Comparison of ENCODE assay signal across 31 cellular contexts in the genomic region with DNA sequence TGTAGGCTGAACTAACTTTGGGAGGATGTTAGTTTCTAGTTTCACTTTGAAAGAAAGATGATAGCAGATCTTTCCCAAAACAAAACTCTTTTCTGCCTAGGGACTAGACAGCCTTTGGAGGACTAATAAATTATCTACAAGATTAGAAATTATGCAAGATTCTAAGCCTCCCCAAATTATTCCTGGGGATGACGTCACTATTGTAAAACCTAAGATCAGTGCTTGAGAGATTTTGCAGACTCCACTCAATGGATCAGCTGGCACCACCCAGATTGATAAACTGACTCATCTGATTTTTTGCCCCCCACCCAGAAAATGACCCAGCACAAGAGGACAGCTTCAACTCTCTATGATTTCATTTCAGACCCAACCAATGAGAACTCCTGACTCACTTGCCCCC.
"Had no signal": no experiment of that assay in that cellular context is flagged by ENCODE, and none has a peak within 500 bp of the region (broad histone marks: within the 10 kb centered on the region; RNA-seq: fewer than 3 reads in every experiment).

No MANE protein-coding gene starts in this region.

- H3K4me1 ChIP-seq: neural progenitor cell, parathyroid adenoma, psoas muscle, spleen, stomach, thyroid gland, tibial nerve, upper lobe of left lung, vagina had no signal

- H2AFZ ChIP-seq: neural progenitor cell, parathyroid adenoma had no signal

- H3K79me2 ChIP-seq: parathyroid adenoma had no signal

- H3K4me2 ChIP-seq: neural progenitor cell, smooth muscle cell had no signal

- H3K36me3 ChIP-seq: neural progenitor cell, ovary, spleen, stomach, thoracic aorta, thyroid gland, tibial nerve, upper lobe of left lung, vagina had no signal

- DNase-seq: naive B cell; naive thymus-derived CD8-positive, alpha-beta T cell; occipital lobe; ovary; posterior cingulate gyrus; psoas muscle; right cardiac atrium; spleen; stimulated activated CD4-positive, alpha-beta T cell treated with anti-CD3 and anti-CD28 coated beads, Interleukin-12 subunit alpha, Interleukin-12 subunit beta, amount 100 ng/mL, for 4 hours; stimulated activated CD4-positive, alpha-beta T cell treated with anti-CD3 and anti-CD28 coated beads, Interleukin-1b, Interleukin-23, amount 100 ng/mL, for 48 hours; stimulated activated CD4-positive, alpha-beta T cell treated with anti-CD3 and anti-CD28 coated beads, Interleukin-4, amount 100 ng/mL, for 1 hour; stimulated activated CD4-positive, alpha-beta T cell treated with anti-CD3 and anti-CD28 coated beads, Interleukin-4, amount 100 ng/mL, for 4 hours; stimulated activated CD8-positive, alpha-beta memory T cell treated with anti-CD3 and anti-CD28 coated beads, Interleukin-4, amount 100 ng/mL, for 48 hours; stimulated activated naive CD4-positive, alpha-beta T cell; stomach; thyroid gland; trophoblast cell; upper lobe of left lung had no signal

- H3K9me3 Mint-ChIP-seq: natural killer cell treated with Interleukin-12 subunit alpha and Interleukin-12 subunit beta and Interleukin-15 and Interleukin-18, amount 100 ng/mL, for 72 hours; stimulated activated memory B cell treated with anti-CD40 and anti-IgM and Interleukin-4, amounts not matched to agents 10 μg/mL and 1 μg/mL and 100 μg/mL, for 72 hours; stimulated activated naive CD8-positive, alpha-beta T cell treated with anti-CD3 and anti-CD28 coated beads, Interleukin-15, Interleukin-2, amounts not matched to agents 100 ng/mL and 50 ng/mL, for 24 hours had no signal

- H3K36me3 Mint-ChIP-seq: naive B cell; natural killer cell treated with Interleukin-12 subunit alpha and Interleukin-12 subunit beta and Interleukin-15 and Interleukin-18, amount 100 ng/mL, for 72 hours; neural progenitor cell; stimulated activated memory B cell treated with anti-CD40 and anti-IgM and Interleukin-4, amounts not matched to agents 10 μg/mL and 1 μg/mL and 100 μg/mL, for 72 hours had no signal

- H3K4me3 ChIP-seq: neural progenitor cell, ovary, psoas muscle, skin epidermis, smooth muscle cell, spleen, stomach, thoracic aorta, thyroid gland, tibial nerve, upper lobe of left lung, vagina had no signal

- H3K27ac Mint-ChIP-seq: naive B cell; naive thymus-derived CD8-positive, alpha-beta T cell; natural killer cell treated with Interleukin-12 subunit alpha and Interleukin-12 subunit beta and Interleukin-15 and Interleukin-18, amount 100 ng/mL, for 72 hours; neural progenitor cell; progenitor cell of endocrine pancreas; stimulated activated memory B cell treated with anti-CD40 and anti-IgM and Interleukin-4, amounts not matched to agents 10 μg/mL and 1 μg/mL and 100 μg/mL, for 72 hours; stimulated activated naive CD8-positive, alpha-beta T cell treated with anti-CD3 and anti-CD28 coated beads, Interleukin-15, Interleukin-2, amounts not matched to agents 100 ng/mL and 50 ng/mL, for 24 hours had no signal

- FAIRE-seq: urothelium cell line had no signal

- H3K4me1 Mint-ChIP-seq: naive B cell; naive thymus-derived CD8-positive, alpha-beta T cell; neural progenitor cell; stimulated activated memory B cell treated with anti-CD40 and anti-IgM and Interleukin-4, amounts not matched to agents 10 μg/mL and 1 μg/mL and 100 μg/mL, for 72 hours had no signal

- H3K27me3 ChIP-seq: neural progenitor cell, ovary, spleen, stomach, thyroid gland, tibial nerve, upper lobe of left lung, vagina had no signal

- H3K9ac ChIP-seq: neural progenitor cell, parathyroid adenoma had no signal

- H3K27me3 Mint-ChIP-seq: naive B cell; naive thymus-derived CD8-positive, alpha-beta T cell; natural killer cell treated with Interleukin-12 subunit alpha and Interleukin-12 subunit beta and Interleukin-15 and Interleukin-18, amount 100 ng/mL, for 72 hours; progenitor cell of endocrine pancreas; stimulated activated memory B cell treated with anti-CD40 and anti-IgM and Interleukin-4, amounts not matched to agents 10 μg/mL and 1 μg/mL and 100 μg/mL, for 72 hours; stimulated activated naive CD8-positive, alpha-beta T cell treated with anti-CD3 and anti-CD28 coated beads, Interleukin-15, Interleukin-2, amounts not matched to agents 100 ng/mL and 50 ng/mL, for 24 hours had no signal

- ATAC-seq: naive thymus-derived CD8-positive, alpha-beta T cell; natural killer cell treated with Interleukin-12 subunit alpha and Interleukin-12 subunit beta and Interleukin-15 and Interleukin-18, amount 100 ng/mL, for 72 hours; psoas muscle; right cardiac atrium; sciatic nerve; stimulated activated memory B cell treated with anti-CD40 and anti-IgM and Interleukin-4, amounts not matched to agents 10 μg/mL and 1 μg/mL and 100 μg/mL, for 72 hours had no signal

- H3K27ac ChIP-seq: neural progenitor cell, ovary, parathyroid adenoma, psoas muscle, skin epidermis, spleen, stomach, thoracic aorta, thyroid gland, tibial nerve, upper lobe of left lung, vagina had no signal

- H3K4me3 Mint-ChIP-seq: naive B cell; naive thymus-derived CD8-positive, alpha-beta T cell; natural killer cell treated with Interleukin-12 subunit alpha and Interleukin-12 subunit beta and Interleukin-15 and Interleukin-18, amount 100 ng/mL, for 72 hours; neural progenitor cell; stimulated activated memory B cell treated with anti-CD40 and anti-IgM and Interleukin-4, amounts not matched to agents 10 μg/mL and 1 μg/mL and 100 μg/mL, for 72 hours; stimulated activated naive CD8-positive, alpha-beta T cell treated with anti-CD3 and anti-CD28 coated beads, Interleukin-15, Interleukin-2, amounts not matched to agents 100 ng/mL and 50 ng/mL, for 24 hours had no signal

- H3K9me3 ChIP-seq: ovary, psoas muscle, thoracic aorta, thyroid gland, tibial nerve, vagina had no signal
